ENCODE assay signal across 1 cellular context in the genomic region with DNA sequence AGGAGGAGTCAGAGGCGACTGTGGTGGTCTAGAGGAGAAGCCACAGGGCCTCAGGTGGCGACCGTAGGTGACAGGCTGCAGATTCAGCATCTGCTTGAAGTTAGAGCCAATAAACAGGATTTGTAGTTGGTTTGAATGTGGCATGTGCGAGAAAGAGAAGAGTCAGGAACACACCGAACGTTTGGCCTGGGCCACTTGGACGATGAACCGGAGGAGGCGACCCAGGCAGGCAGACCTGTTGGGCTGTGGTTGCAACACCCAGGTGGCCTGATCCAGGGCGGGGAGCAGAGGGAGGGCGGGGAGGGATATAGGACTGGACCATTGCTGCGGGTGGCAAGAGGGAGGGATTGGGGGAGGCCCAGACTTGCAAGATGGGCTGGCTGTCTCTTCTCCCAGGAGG.
TF ChIP-seq lines count a peak whose summit lies in the region.

No MANE protein-coding gene starts in this region.

TF ChIP-seq in HCT116, 20 proteins besides CTCF, POLR2A, EP300 and RAD21 (continued from another document):
- TF ChIP-seq, protein P1, sequence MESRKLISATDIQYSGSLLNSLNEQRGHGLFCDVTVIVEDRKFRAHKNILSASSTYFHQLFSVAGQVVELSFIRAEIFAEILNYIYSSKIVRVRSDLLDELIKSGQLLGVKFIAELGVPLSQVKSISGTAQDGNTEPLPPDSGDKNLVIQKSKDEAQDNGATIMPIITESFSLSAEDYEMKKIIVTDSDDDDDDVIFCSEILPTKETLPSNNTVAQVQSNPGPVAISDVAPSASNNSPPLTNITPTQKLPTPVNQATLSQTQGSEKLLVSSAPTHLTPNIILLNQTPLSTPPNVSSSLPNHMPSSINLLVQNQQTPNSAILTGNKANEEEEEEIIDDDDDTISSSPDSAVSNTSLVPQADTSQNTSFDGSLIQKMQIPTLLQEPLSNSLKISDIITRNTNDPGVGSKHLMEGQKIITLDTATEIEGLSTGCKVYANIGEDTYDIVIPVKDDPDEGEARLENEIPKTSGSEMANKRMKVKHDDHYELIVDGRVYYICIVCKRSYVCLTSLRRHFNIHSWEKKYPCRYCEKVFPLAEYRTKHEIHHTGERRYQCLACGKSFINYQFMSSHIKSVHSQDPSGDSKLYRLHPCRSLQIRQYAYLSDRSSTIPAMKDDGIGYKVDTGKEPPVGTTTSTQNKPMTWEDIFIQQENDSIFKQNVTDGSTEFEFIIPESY (IDR thresholded peaks at IDR 0.05; ENCODE audit: extremely low read depth, insufficient replicate concordance, low read length): no peak
- no peak for TF ChIP-seq EZH2 (IDR thresholded peaks at IDR 0.05)
- TF ChIP-seq, protein P2, sequence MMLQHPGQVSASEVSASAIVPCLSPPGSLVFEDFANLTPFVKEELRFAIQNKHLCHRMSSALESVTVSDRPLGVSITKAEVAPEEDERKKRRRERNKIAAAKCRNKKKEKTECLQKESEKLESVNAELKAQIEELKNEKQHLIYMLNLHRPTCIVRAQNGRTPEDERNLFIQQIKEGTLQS (IDR thresholded peaks at IDR 0.05): no peak
